Comparison of ENCODE assay signal across 1 cellular context in genomic region chr3:58584690-58585004, GRCh38.
A peak's percentile ranks its signal among the peaks of the same experiment; 100 is the strongest.
TF ChIP-seq lines count a peak whose summit lies in the region.

No MANE protein-coding gene starts in this region.

TF ChIP-seq in HepG2, 621 proteins besides CTCF, POLR2A, EP300 and RAD21:
- TF ChIP-seq ASH2L (IDR thresholded peaks at IDR 0.05; ENCODE audit: insufficient read length, low read depth, low read length) (peak; percentile 16), ZNF20 (CRISPR knock-in tag; IDR thresholded peaks at IDR 0.05) (peak; percentile 98), HOXA9 (CRISPR knock-in tag; IDR thresholded peaks at IDR 0.05; ENCODE audit: borderline replicate concordance) (peak; percentile 36; the same call in 1 of the 2 replicates), SIX4 (CRISPR knock-in tag; IDR thresholded peaks at IDR 0.05) (no peak)
